1 cellular context compared by ENCODE assay signal in the genomic region with DNA sequence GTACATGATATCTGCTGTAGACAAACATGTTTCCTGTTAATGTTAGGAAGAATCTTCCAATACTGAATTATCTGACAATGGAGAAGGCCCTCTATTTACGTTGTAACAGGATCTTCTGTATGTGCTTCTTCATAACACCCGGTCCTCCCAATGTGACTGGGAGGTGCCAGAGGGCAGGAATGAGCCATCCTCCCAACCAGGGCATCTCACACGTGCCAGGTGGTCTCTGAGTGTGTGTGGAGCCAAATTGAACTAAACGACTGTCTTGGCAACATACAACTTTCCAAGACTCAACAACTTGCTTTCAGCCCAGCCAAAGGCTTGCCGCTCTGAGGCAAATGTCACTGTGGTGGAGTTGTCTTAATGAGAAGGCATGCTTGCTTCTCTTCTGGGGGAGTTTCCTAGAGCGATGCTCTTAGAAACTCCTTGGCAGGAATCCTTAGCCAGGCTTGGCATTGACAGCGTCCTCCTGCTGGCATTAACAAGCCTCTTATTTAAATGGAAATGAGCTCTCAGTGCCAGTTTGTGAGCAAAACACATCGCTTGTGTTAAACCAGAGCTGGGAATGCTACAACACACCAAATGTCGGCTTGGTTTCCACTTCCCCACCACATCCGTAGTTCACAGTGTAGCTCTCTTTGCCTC.
TF ChIP-seq lines count a peak whose summit lies in the region.

No MANE protein-coding gene starts in this region.

TF ChIP-seq in GM23338, 12 proteins besides CTCF, POLR2A, EP300 and RAD21 (continued from another document):
- TF ChIP-seq ZNF462 (CRISPR knock-in tag; IDR thresholded peaks at IDR 0.05) (no peak), EZH2 (IDR thresholded peaks at IDR 0.05; ENCODE audit: low read depth, unreplicated experiment) (no peak), JUNB (IDR thresholded peaks at IDR 0.05; ENCODE audit: unreplicated experiment) (no peak), NANOG (IDR thresholded peaks at IDR 0.05; ENCODE audit: borderline replicate concordance) (no peak), CREB1 (CRISPR knock-in tag; IDR thresholded peaks at IDR 0.05; ENCODE audit: low read depth) (no peak), ETS1 (IDR thresholded peaks at IDR 0.05) (no peak)
